Comparison of ENCODE assay signal across 8 cellular contexts in the genomic region with DNA sequence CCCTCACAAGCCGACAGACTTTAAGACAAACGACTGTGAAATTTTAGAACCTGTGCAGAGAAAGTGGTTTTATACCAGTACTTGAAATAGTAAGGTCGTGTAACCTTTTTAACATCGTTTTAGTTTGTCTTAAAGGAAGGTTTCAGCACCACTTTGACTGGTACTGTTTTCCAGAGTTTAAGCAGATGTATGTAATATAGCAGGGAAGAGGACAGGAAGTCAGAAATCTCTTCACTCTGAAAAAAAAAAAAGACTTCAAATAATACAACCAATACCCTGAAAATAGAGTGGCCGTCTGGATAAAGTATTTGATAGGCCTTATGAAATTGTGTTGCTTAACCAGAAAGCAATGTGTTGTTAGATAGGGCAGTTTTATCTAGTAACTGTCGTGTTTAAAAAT. TPM values are rescaled to one million over a fixed set of nuclear protein-coding genes. Genes with fewer than 3 reads are reported as not detected.
DNase-seq lines count a peak whose midpoint lies in the region; ATAC-seq and TF ChIP-seq lines count a peak whose summit lies in the region.

No MANE protein-coding gene starts in this region.

- H3K79me2 ChIP-seq in trophoblast cell (ENCODE audit: control insufficient read depth, insufficient read depth, low read length, poor library complexity), result peaks cover 23% of the 10 kb centered on the region

- H4K8ac ChIP-seq in trophoblast cell (ENCODE audit: low read depth, low read length), result no peak overlapping the region

- H2BK12ac ChIP-seq in trophoblast cell (ENCODE audit: low read length), result no peak overlapping the region

- H3K36me3 ChIP-seq in trophoblast cell (ENCODE audit: control insufficient read depth in 1 of 2, insufficient read depth in 2 of 2, low read length in 2 of 2), result no peaks in the 10 kb centered on the region

- POLR2A ChIA-PET in RWPE1 (lab: Yijun Ruan, JAX; ENCODE audit: low non-redundant PET), result no interaction called here

- peak overlapping the region; percentile 94 for H3K27ac ChIP-seq in RWPE1
- no peak overlapping the region for H3K27ac ChIP-seq in trophoblast cell (ENCODE audit: low read depth, low read length)

- H3K27me3 ChIP-seq in trophoblast cell (ENCODE audit: insufficient read depth, low read length), result no peaks in the 10 kb centered on the region

- TF ChIP-seq CTCF in RWPE1 (conservative IDR thresholded peaks at IDR 0.05; ENCODE audit: low read depth) (no peak), epithelial cell of proximal tubule (conservative IDR thresholded peaks at IDR 0.05; ENCODE audit: low read depth, low read length) (no peak)

- no peak overlapping the region for H2AFZ ChIP-seq in trophoblast cell (ENCODE audit: insufficient read depth, low read length, poor library complexity)

- H3K4ac ChIP-seq in trophoblast cell (ENCODE audit: low read depth, low read length), result no peak overlapping the region

- H3K23ac ChIP-seq in trophoblast cell (ENCODE audit: low read length), result no peak overlapping the region

- no peak overlapping the region for H2AK5ac ChIP-seq in trophoblast cell (ENCODE audit: low read length)

- H3K14ac ChIP-seq in trophoblast cell (ENCODE audit: low read length), result no peak overlapping the region

- H3K79me1 ChIP-seq in trophoblast cell (ENCODE audit: low read length), result peaks cover 21% of the 10 kb centered on the region

- H3K4me2 ChIP-seq in trophoblast cell (ENCODE audit: low read length), result peak overlapping the region; percentile 72

- H4K12ac ChIP-seq in trophoblast cell (ENCODE audit: low read depth, low read length), result no peak overlapping the region

- H4K91ac ChIP-seq in trophoblast cell (ENCODE audit: low read depth, low read length), result no peak overlapping the region

- H3K9ac ChIP-seq in trophoblast cell (ENCODE audit: low read length), result no peak overlapping the region

- H3K9me3 ChIP-seq in trophoblast cell (ENCODE audit: insufficient read depth, low read depth, low read length), result no peaks in the 10 kb centered on the region

- no peak overlapping the region for H2BK5ac ChIP-seq in trophoblast cell (ENCODE audit: low read depth, low read length, poor library complexity)

- peak overlapping the region; percentile 71 for H3K4me3 ChIP-seq in epithelial cell of proximal tubule (ENCODE audit: low read depth, low read length)
- H3K4me3 ChIP-seq in trophoblast cell (ENCODE audit: low read depth, low read length), result no peak overlapping the region

- no CpG with 5 or more reads among the region's 6 CpGs for WGBS in trophoblast cell (ENCODE audit: extremely low coverage, insufficient coverage, insufficient read length)

- H2BK120ac ChIP-seq in trophoblast cell (ENCODE audit: insufficient read depth, low read length, poor library complexity), result no peak overlapping the region

- peaks cover 6 to 10% of the 10 kb centered on the region in 2 experiments for H3K4me1 ChIP-seq in trophoblast cell (ENCODE audit: control insufficient read depth in 1 of 2, insufficient read depth in 2 of 2, low read length in 2 of 2)

- CTCF ChIA-PET in RWPE1 (lab: Yijun Ruan, JAX), result interaction anchor here (0.6 to 1.3 kb wide), 2 partner anchors 175 to 374 kb away, joined by 3 read pairs; no protein-coding TSS in a partner anchor

- no peak for ATAC-seq in HG03196 (IDR thresholded peaks at IDR 0.05; ENCODE audit: unreplicated experiment)
- ATAC-seq in GM18498 (IDR thresholded peaks at IDR 0.05; ENCODE audit: unreplicated experiment), result no peak
- no peak for ATAC-seq in GM21528 (IDR thresholded peaks at IDR 0.05; ENCODE audit: low FRiP score, unreplicated experiment)

- DNase-seq in GM03348 (ENCODE audit: low spot score) (peak; percentile 11), RWPE1 (ENCODE audit: low spot score) (no peak), epithelial cell of proximal tubule (ENCODE audit: low read depth) (no peak), trophoblast cell (no peak), NCI-H748 (lab: John Stamatoyannopoulos, UW; ENCODE audit: unreplicated experiment) (no peak)

- no peak overlapping the region for H3K18ac ChIP-seq in trophoblast cell (ENCODE audit: low read length)

RNA-seq across cellular contexts. Expression of a gene that starts 1.5 kb away (rescaled TPM):
- 93.9 and 115 TPM in 2 replicates for total RNA-seq in epithelial cell of proximal tubule
- 338 and 348 TPM in 2 replicates for polyA plus RNA-seq in trophoblast cell (2013)
